Comparison of ENCODE assay signal across 2 cellular contexts in the genomic region with DNA sequence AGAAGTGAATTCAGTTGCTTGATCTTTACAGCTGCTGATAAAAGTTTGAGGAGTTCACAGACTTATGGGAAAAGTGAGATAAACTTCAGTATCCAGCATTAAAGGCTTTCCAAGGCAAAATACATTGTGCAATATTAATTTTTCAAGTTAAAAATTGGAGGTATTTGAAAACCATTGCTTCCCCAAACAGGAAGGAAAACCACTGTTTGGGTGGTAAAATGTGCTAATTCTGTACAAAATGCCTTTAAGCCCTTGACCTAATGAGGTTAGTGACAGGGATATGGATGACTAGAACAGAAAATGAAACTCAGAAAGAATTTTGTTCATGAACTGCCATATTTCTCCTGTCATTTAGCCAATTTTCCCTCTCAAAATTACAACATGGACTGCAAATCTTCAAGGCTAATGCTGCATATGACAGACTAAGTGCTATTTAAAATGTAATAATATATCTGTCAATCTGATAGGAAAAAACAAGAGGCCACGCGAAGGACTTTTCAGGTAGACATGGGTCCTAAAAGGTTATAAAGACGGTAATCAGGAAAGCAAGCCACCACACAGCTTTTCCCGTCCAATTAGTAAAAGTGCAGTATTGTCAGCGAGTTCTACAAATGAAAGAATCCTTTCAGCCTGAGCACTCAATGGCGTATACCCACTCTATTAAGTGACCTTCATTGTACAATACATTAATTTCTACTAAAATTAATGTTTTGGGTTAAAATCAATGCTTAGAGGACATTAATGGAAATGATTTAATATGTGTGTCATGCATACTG.
A peak's percentile ranks its signal among the peaks of the same experiment; 100 is the strongest.
TF ChIP-seq lines count a peak whose summit lies in the region.

No MANE protein-coding gene starts in this region.

TF ChIP-seq in IMR-90, 13 proteins besides CTCF, POLR2A, EP300 and RAD21:
- TF ChIP-seq CEBPB (IDR thresholded peaks at IDR 0.05; ENCODE audit: low read depth, low read length), result peak; percentile 59
- TF ChIP-seq NFE2L2 (IDR thresholded peaks at IDR 0.05; ENCODE audit: low read depth, low read length), result no peak
- TF ChIP-seq BHLHE40 (IDR thresholded peaks at IDR 0.05; ENCODE audit: low read depth, low read length), result no peak
- no peak for TF ChIP-seq MAZ (IDR thresholded peaks at IDR 0.05; ENCODE audit: borderline replicate concordance, low read depth, low read length)
- TF ChIP-seq, protein P1, sequence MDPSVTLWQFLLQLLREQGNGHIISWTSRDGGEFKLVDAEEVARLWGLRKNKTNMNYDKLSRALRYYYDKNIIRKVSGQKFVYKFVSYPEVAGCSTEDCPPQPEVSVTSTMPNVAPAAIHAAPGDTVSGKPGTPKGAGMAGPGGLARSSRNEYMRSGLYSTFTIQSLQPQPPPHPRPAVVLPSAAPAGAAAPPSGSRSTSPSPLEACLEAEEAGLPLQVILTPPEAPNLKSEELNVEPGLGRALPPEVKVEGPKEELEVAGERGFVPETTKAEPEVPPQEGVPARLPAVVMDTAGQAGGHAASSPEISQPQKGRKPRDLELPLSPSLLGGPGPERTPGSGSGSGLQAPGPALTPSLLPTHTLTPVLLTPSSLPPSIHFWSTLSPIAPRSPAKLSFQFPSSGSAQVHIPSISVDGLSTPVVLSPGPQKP (IDR thresholded peaks at IDR 0.05; ENCODE audit: borderline replicate concordance, low read depth, low read length), result no peak
- TF ChIP-seq RFX5 (IDR thresholded peaks at IDR 0.05; ENCODE audit: low read depth, low read length), result no peak
- no peak for TF ChIP-seq CHD1 (IDR thresholded peaks at IDR 0.05; ENCODE audit: low read depth, low read length)
- TF ChIP-seq FOS (IDR thresholded peaks at IDR 0.05; ENCODE audit: low read depth, low read length), result no peak

TF ChIP-seq in HepG2, 621 proteins besides CTCF, POLR2A, EP300 and RAD21:
- TF ChIP-seq, protein P2, sequence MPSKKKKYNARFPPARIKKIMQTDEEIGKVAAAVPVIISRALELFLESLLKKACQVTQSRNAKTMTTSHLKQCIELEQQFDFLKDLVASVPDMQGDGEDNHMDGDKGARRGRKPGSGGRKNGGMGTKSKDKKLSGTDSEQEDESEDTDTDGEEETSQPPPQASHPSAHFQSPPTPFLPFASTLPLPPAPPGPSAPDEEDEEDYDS (CRISPR knock-in tag; IDR thresholded peaks at IDR 0.05), result no peak
- TF ChIP-seq ZBTB25 (CRISPR knock-in tag; IDR thresholded peaks at IDR 0.05), result no peak
- no peak for TF ChIP-seq ESRRA (CRISPR knock-in tag; IDR thresholded peaks at IDR 0.05; ENCODE audit: low read depth)
- TF ChIP-seq TCF7L2 (IDR thresholded peaks at IDR 0.05; ENCODE audit: low read depth, low read length), result no peak
- no peak for TF ChIP-seq ZSCAN9 (CRISPR knock-in tag; IDR thresholded peaks at IDR 0.05; ENCODE audit: borderline replicate concordance)
